In the genomic region with DNA sequence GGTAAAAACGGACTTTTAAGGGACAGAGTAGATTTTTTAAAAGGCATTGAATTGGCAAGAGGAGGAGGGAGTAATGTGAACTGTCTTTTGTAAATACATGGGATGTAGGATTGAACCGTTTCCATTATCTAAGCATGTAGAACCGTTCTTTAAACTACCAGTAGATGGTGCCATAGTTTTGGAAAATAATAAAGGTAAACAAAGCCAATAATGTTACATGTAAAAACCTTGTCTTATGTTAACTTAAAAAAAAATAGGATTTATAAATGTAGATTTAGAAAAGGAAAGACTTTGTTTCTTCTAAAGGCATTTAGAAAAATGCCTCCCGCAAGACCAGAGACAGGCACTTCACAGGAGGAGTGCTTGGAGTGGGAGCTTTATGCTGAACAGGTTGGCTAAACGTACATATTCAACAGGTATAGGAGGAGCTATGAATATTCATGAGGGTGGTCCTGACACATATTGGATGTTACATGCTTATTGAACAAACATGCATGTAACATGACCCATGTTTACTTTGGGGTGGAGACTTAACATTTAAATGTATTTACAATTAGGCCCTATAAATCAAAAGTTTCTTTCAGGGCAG, we compare ENCODE assay signal across 8 cellular contexts. TPM values are rescaled to one million over a fixed set of nuclear protein-coding genes. Genes with fewer than 3 reads are reported as not detected.
DNase-seq lines count a peak whose midpoint lies in the region; ATAC-seq and TF ChIP-seq lines count a peak whose summit lies in the region.

No MANE protein-coding gene starts in this region.

- in situ Hi-C loops in GM13976 (cut with MboI; ENCODE audit: low sequenced_read_pairs, unreplicated experiment) = loop anchor here (5.0 to 25.0 kb wide), 3 partner anchors 138 to 513 kb away; no protein-coding TSS in a partner anchor

- DNase-seq in A673 (ENCODE audit: low spot score) (peak; percentile 71), GM13976 (ENCODE audit: low spot score) (peak; percentile 55), NCI-H146 (lab: John Stamatoyannopoulos, UW) (peak; percentile 2), activated B cell treated with CpG ODN at 0.5 μM for 24 hours (no peak), heart right ventricle (no peak), sigmoid colon (no peak), mesenteric fat pad (ENCODE audit: low spot score) (no peak)

- no peaks in the 10 kb centered on the region for H3K27me3 Mint-ChIP-seq in activated B cell treated with CpG ODN at 0.5 μM for 24 hours

- 8 to 13% methylated on average over 5 of the region's 5 CpGs for WGBS in heart right ventricle, 2 donors
- WGBS in sigmoid colon, 2 donors = 14 to 17% methylated on average over 5 of the region's 5 CpGs

- no peaks in the 10 kb centered on the region for H3K36me3 ChIP-seq in A673 (ENCODE audit: insufficient read depth, low read length, poor library complexity, severe bottlenecking)
- H3K36me3 ChIP-seq in heart right ventricle = no peaks in the 10 kb centered on the region
- H3K36me3 ChIP-seq in sigmoid colon = no peaks in the 10 kb centered on the region

- no peak for TF ChIP-seq POLR2A in sigmoid colon (IDR thresholded peaks at IDR 0.05)

- H3K9me3 ChIP-seq in A673 (ENCODE audit: low read depth, low read length, poor library complexity, severe bottlenecking) = no peaks in the 10 kb centered on the region
- H3K9me3 ChIP-seq in heart right ventricle = no peaks in the 10 kb centered on the region
- H3K9me3 ChIP-seq in sigmoid colon = no peaks in the 10 kb centered on the region

- no peak overlapping the region for H3K4me3 Mint-ChIP-seq in activated B cell treated with CpG ODN at 0.5 μM for 24 hours

- POLR2A ChIA-PET in A673 (lab: Charles Lee; ENCODE audit: low non-redundant PET) = no interaction called here
- POLR2A ChIA-PET in activated B cell treated with CpG ODN at 0.5 μM for 24 hours (lab: Charles Lee) = interaction anchor here (0.7 to 1.0 kb wide), 2 partner anchors 135 to 638 kb away, joined by 3 read pairs; no protein-coding TSS in a partner anchor

- H3K27me3 ChIP-seq in A673 (replicated peaks; ENCODE audit: insufficient read depth, low read depth, low read length, poor library complexity) (no peaks in the 10 kb centered on the region), heart right ventricle (no peaks in the 10 kb centered on the region), sigmoid colon (no peaks in the 10 kb centered on the region)

- CTCF ChIA-PET in A673 (lab: Charles Lee) (interaction anchor here (0.6 to 1.9 kb wide), 4 partner anchors 90 to 505 kb away, joined by 4 to 7 read pairs (median 5); no protein-coding TSS in a partner anchor), activated B cell treated with CpG ODN at 0.5 μM for 24 hours (lab: Charles Lee) (interaction anchor here (0.6 to 7.1 kb wide), 18 partner anchors 9 to 840 kb away, joined by 3 to 60 read pairs (median 6); no protein-coding TSS in a partner anchor)

- no peak for TF ChIP-seq EP300 in sigmoid colon (IDR thresholded peaks at IDR 0.05)

- intact Hi-C loops in A673 (cut with micrococcal nuclease; ENCODE audit: unreplicated experiment) = loop anchor here (2.0 to 10.0 kb wide), 5 partner anchors 88 to 505 kb away; no protein-coding TSS in a partner anchor
- intact Hi-C loops in activated B cell treated with CpG ODN at 0.5 μM for 24 hours (cut with micrococcal nuclease) = loop anchor here (1.0 to 5.0 kb wide), 9 partner anchors 48 to 853 kb away; a partner anchor contains a TSS
- intact Hi-C loops in heart right ventricle (cut with DNase I) = loop anchor here (1.0 to 5.0 kb wide), 7 partner anchors 43 to 138 kb away; a partner anchor contains a TSS
- intact Hi-C loops in sigmoid colon (cut with DNase I) = loop anchor here (1.0 to 10.0 kb wide), 3 partner anchors 48 to 505 kb away; a partner anchor contains a TSS

- H3K27ac ChIP-seq in A673 (ENCODE audit: low read depth, low read length, poor library complexity, severe bottlenecking) = no peak overlapping the region
- H3K27ac ChIP-seq in heart right ventricle = no peak overlapping the region
- no peak overlapping the region for H3K27ac ChIP-seq in sigmoid colon

- H3K4me1 Mint-ChIP-seq in activated B cell treated with CpG ODN at 0.5 μM for 24 hours = no peaks in the 10 kb centered on the region

- H3K27ac Mint-ChIP-seq in activated B cell treated with CpG ODN at 0.5 μM for 24 hours = no peak overlapping the region

- H3K4me1 ChIP-seq in A673 (ENCODE audit: insufficient read depth, low read length, poor library complexity, severe bottlenecking) (no peaks in the 10 kb centered on the region), heart right ventricle (peaks cover 0 to 19% (median 7%) of the 10 kb centered on the region in 9 donors), sigmoid colon (no peaks in the 10 kb centered on the region)

- ATAC-seq in HG02763 (IDR thresholded peaks at IDR 0.05; ENCODE audit: unreplicated experiment) (peak; percentile 66), activated B cell treated with CpG ODN at 0.5 μM for 24 hours (ENCODE audit: low read depth) (peak; percentile 50), heart right ventricle (peak in 6 of 8 donors; percentile 75 to 88 (median 79))

- H3K9me3 Mint-ChIP-seq in activated B cell treated with CpG ODN at 0.5 μM for 24 hours = no peaks in the 10 kb centered on the region

- peak; percentile 72 for TF ChIP-seq CTCF in A673 (conservative IDR thresholded peaks at IDR 0.05; ENCODE audit: low read depth, low read length)
- peak; percentile 47 for TF ChIP-seq CTCF in GM13976 (IDR thresholded peaks at IDR 0.05; ENCODE audit: borderline replicate concordance, control extremely low read depth, extremely low read depth, insufficient read depth, missing control alignments)
- peak; percentile 52 for TF ChIP-seq CTCF in activated B cell treated with CpG ODN at 0.5 μM for 24 hours (IDR thresholded peaks at IDR 0.05)
- peak; percentile 44 to 84 (median 75) for TF ChIP-seq CTCF in heart right ventricle (IDR thresholded peaks at IDR 0.05)
- peak; percentile 29 to 64 (median 44) for TF ChIP-seq CTCF in sigmoid colon (IDR thresholded peaks at IDR 0.05)

- no peaks in the 10 kb centered on the region for H3K36me3 Mint-ChIP-seq in activated B cell treated with CpG ODN at 0.5 μM for 24 hours (ENCODE audit: low read depth)

- H3K4me3 ChIP-seq in A673 (ENCODE audit: low read depth, low read length, poor library complexity, severe bottlenecking) (no peak overlapping the region), heart right ventricle (no peak overlapping the region), sigmoid colon (no peak overlapping the region)

- BruUV-seq in A673 (replicated peaks; lab: Mats Ljungman, UMichigan) = no TSS peak

RNA-seq across cellular contexts. Expression of a gene that starts 45.5 kb away (rescaled TPM):
- total RNA-seq in A673 (2021) (1.4 and 1.5 TPM in 2 replicates), activated B cell treated with CpG ODN at 0.5 μM for 24 hours (1.1 and 1.5 TPM in 2 replicates), heart right ventricle (1 to 10 TPM; 6.0 to 9.4 (median 7.8) TPM), sigmoid colon (1 to 10 TPM; 2.8 to 3.7 (median 2.9) TPM), mesenteric fat pad (23.2 TPM)
- polyA plus RNA-seq in heart right ventricle (1 to 10 TPM; 4.1 to 7.0 TPM), sigmoid colon (1 to 10 TPM; 1.2 to 1.8 (median 1.6) TPM)

Comparison
In these comparisons a context has a peak if more than half of its experiments do, and no peak if none do; other contexts are left out.
1. DNase-seq: peak in A673 (single experiment), GM13976 (single experiment) and NCI-H146 (single experiment); none in activated B cell treated with CpG ODN at 0.5 μM for 24 hours (single experiment), heart right ventricle (0 of 2), sigmoid colon (single experiment) and mesenteric fat pad (single experiment).
2. Peak in every context shown above with its lines, with median percentiles within 50 percentile points of each other: CTCF ChIP-seq and ATAC-seq.